ENCODE assay signal across 1 cellular context in the genomic region with DNA sequence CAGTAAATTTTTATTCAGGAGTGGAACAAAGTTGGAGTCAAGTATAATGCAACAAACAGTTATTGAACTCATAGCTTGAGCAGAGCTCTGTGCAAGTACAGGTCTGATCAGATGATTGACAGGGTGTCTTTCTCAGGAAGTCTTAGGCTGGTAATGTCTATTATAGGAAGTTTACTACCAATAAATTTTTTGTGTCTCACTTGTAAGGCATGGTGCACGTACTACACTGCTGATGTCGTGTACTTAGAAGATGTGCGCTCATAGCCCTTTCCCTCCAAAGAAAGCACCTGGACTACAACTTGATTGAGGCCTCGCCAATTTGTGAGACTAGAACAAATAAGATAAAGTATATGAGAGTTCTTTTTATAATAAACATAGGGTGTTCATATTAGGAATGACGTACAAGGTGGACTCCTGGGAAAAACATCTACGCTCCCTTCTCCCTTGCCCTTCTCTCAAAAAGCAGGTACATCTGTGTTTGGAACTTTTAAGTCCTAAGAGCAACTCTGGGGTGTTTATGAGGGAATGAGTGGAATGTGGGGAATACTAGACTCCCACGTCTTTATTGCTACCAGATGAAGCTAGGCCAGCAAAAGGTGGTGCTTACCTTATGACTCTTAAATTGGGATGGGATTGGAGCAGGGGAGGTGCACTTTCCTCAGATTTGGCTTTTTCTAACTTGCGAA.
TF ChIP-seq lines count a peak whose summit lies in the region.

No MANE protein-coding gene starts in this region.

TF ChIP-seq in HepG2, 621 proteins besides CTCF, POLR2A, EP300 and RAD21 (continues in another document):
- TF ChIP-seq ZNF329 (CRISPR knock-in tag; IDR thresholded peaks at IDR 0.05; ENCODE audit: low read depth): no peak
- TF ChIP-seq, protein P1, sequence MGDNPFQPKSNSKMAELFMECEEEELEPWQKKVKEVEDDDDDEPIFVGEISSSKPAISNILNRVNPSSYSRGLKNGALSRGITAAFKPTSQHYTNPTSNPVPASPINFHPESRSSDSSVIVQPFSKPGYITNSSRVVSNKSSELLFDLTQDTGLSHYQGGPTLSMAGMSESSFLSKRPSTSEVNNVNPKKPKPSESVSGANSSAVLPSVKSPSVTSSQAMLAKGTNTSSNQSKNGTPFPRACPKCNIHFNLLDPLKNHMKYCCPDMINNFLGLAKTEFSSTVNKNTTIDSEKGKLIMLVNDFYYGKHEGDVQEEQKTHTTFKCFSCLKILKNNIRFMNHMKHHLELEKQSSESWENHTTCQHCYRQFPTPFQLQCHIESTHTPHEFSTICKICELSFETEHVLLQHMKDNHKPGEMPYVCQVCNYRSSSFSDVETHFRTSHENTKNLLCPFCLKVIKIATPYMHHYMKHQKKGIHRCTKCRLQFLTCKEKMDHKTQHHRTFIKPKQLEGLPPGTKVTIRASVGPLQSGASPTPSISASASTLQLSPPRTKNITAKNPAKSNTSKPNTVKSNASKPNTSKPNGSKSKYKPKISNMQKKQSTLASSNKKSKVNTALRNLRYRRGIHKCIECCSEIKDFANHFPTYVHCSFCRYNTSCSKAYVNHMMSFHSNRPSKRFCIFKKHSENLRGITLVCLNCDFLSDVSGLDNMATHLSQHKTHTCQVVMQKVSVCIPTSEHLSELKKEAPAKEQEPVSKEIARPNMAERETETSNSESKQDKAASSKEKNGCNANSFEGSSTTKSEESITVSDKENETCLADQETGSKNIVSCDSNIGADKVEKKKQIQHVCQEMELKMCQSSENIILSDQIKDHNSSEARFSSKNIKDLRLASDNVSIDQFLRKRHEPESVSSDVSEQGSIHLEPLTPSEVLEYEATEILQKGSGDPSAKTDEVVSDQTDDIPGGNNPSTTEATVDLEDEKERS (CRISPR knock-in tag; IDR thresholded peaks at IDR 0.05): no peak
- TF ChIP-seq PTBP1 (IDR thresholded peaks at IDR 0.05; ENCODE audit: low read depth, low read length, poor library complexity, severe bottlenecking): no peak
- TF ChIP-seq, protein P2, sequence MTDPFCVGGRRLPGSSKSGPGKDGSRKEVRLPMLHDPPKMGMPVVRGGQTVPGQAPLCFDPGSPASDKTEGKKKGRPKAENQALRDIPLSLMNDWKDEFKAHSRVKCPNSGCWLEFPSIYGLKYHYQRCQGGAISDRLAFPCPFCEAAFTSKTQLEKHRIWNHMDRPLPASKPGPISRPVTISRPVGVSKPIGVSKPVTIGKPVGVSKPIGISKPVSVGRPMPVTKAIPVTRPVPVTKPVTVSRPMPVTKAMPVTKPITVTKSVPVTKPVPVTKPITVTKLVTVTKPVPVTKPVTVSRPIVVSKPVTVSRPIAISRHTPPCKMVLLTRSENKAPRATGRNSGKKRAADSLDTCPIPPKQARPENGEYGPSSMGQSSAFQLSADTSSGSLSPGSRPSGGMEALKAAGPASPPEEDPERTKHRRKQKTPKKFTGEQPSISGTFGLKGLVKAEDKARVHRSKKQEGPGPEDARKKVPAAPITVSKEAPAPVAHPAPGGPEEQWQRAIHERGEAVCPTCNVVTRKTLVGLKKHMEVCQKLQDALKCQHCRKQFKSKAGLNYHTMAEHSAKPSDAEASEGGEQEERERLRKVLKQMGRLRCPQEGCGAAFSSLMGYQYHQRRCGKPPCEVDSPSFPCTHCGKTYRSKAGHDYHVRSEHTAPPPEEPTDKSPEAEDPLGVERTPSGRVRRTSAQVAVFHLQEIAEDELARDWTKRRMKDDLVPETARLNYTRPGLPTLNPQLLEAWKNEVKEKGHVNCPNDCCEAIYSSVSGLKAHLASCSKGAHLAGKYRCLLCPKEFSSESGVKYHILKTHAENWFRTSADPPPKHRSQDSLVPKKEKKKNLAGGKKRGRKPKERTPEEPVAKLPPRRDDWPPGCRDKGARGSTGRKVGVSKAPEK (CRISPR knock-in tag; IDR thresholded peaks at IDR 0.05; ENCODE audit: borderline replicate concordance): no peak
- TF ChIP-seq ZNF317 (CRISPR knock-in tag; IDR thresholded peaks at IDR 0.05): no peak
- TF ChIP-seq, protein P3, sequence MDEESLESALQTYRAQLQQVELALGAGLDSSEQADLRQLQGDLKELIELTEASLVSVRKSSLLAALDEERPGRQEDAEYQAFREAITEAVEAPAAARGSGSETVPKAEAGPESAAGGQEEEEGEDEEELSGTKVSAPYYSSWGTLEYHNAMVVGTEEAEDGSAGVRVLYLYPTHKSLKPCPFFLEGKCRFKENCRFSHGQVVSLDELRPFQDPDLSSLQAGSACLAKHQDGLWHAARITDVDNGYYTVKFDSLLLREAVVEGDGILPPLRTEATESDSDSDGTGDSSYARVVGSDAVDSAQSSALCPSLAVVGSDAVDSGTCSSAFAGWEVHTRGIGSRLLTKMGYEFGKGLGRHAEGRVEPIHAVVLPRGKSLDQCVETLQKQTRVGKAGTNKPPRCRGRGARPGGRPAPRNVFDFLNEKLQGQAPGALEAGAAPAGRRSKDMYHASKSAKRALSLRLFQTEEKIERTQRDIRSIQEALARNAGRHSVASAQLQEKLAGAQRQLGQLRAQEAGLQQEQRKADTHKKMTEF (CRISPR knock-in tag; IDR thresholded peaks at IDR 0.05): no peak
- TF ChIP-seq ZSCAN29 (CRISPR knock-in tag; conservative IDR thresholded peaks at IDR 0.05): no peak
- 0 out of 2 replicates have a peak, but pooled peaks have one; percentile 15 for TF ChIP-seq MEIS2 (CRISPR knock-in tag; IDR thresholded peaks at IDR 0.05)
- no peak for TF ChIP-seq IKZF1 (IDR thresholded peaks at IDR 0.05)
- TF ChIP-seq MAF1 (CRISPR knock-in tag; IDR thresholded peaks at IDR 0.05; ENCODE audit: borderline replicate concordance): no peak
- peak; percentile 73 for TF ChIP-seq TEAD3 (CRISPR knock-in tag; optimal IDR thresholded peaks at IDR 0.05; ENCODE audit: borderline replicate concordance)
- TF ChIP-seq ZNF354B (CRISPR knock-in tag; IDR thresholded peaks at IDR 0.05): 0 out of 2 replicates have a peak, but pooled peaks have one; percentile 68
- no peak for TF ChIP-seq ZNF749 (CRISPR knock-in tag; IDR thresholded peaks at IDR 0.05; ENCODE audit: borderline replicate concordance)
- TF ChIP-seq DNMT3B (CRISPR knock-in tag; conservative IDR thresholded peaks at IDR 0.05): 0 out of 2 replicates have a peak, but pooled peaks have one; percentile 37
- TF ChIP-seq SNAPC2 (CRISPR knock-in tag; IDR thresholded peaks at IDR 0.05): 0 out of 2 replicates have a peak, but pooled peaks have one; percentile 54
- TF ChIP-seq, protein P4, sequence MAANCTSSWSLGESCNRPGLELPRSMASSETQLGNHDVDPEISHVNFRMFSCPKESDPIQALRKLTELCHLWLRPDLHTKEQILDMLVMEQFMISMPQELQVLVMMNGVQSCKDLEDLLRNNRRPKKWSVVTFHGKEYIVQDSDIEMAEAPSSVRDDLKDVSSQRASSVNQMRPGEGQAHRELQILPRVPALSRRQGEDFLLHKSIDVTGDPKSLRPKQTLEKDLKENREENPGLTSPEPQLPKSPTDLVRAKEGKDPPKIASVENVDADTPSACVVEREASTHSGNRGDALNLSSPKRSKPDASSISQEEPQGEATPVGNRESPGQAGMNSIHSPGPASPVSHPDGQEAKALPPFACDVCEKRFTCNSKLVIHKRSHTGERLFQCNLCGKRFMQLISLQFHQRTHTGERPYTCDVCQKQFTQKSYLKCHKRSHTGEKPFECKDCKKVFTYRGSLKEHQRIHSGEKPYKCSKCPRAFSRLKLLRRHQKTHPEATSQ (CRISPR knock-in tag; IDR thresholded peaks at IDR 0.05; ENCODE audit: borderline replicate concordance): peak; percentile 78; the same call in 1 of the 2 replicates
- TF ChIP-seq ZNF792 (CRISPR knock-in tag; IDR thresholded peaks at IDR 0.05): no peak
- TF ChIP-seq ADNP (CRISPR knock-in tag; IDR thresholded peaks at IDR 0.05): no peak
- TF ChIP-seq PAX8 (CRISPR knock-in tag; IDR thresholded peaks at IDR 0.05; ENCODE audit: borderline replicate concordance): no peak
- no peak for TF ChIP-seq CAMTA2 (CRISPR knock-in tag; IDR thresholded peaks at IDR 0.05; ENCODE audit: borderline replicate concordance)
- TF ChIP-seq RBM39 (IDR thresholded peaks at IDR 0.05; ENCODE audit: low read depth, low read length, poor library complexity, severe bottlenecking): no peak
- no peak for TF ChIP-seq JUN (CRISPR knock-in tag; IDR thresholded peaks at IDR 0.05)
- TF ChIP-seq ZNF230 (CRISPR knock-in tag; IDR thresholded peaks at IDR 0.05): no peak
- TF ChIP-seq, protein P5, sequence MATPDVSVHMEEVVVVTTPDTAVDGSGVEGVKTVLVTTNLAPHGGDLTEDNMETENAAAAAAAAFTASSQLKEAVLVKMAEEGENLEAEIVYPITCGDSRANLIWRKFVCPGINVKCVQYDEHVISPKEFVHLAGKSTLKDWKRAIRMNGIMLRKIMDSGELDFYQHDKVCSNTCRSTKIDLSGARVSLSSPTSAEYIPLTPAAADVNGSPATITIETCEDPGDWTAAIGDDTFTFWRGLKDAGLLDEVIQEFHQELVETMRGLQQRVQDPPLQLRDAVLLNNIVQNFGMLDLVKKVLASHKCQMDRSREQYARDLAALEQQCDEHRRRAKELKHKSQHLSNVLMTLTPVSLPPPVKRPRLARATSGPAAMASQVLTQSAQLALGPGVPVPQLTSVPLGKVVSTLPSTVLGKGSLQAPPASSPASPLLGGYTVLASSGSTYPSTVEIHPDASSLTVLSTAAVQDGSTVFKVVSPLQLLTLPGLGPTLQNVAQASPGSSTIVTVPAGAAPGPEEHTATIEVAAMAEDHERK (CRISPR knock-in tag; IDR thresholded peaks at IDR 0.05; ENCODE audit: low read depth): no peak
- TF ChIP-seq, protein P6, sequence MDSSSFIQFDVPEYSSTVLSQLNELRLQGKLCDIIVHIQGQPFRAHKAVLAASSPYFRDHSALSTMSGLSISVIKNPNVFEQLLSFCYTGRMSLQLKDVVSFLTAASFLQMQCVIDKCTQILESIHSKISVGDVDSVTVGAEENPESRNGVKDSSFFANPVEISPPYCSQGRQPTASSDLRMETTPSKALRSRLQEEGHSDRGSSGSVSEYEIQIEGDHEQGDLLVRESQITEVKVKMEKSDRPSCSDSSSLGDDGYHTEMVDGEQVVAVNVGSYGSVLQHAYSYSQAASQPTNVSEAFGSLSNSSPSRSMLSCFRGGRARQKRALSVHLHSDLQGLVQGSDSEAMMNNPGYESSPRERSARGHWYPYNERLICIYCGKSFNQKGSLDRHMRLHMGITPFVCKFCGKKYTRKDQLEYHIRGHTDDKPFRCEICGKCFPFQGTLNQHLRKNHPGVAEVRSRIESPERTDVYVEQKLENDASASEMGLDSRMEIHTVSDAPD (CRISPR knock-in tag; IDR thresholded peaks at IDR 0.05): peak; percentile 45; the same call in 1 of the 2 replicates
- TF ChIP-seq, protein P7, sequence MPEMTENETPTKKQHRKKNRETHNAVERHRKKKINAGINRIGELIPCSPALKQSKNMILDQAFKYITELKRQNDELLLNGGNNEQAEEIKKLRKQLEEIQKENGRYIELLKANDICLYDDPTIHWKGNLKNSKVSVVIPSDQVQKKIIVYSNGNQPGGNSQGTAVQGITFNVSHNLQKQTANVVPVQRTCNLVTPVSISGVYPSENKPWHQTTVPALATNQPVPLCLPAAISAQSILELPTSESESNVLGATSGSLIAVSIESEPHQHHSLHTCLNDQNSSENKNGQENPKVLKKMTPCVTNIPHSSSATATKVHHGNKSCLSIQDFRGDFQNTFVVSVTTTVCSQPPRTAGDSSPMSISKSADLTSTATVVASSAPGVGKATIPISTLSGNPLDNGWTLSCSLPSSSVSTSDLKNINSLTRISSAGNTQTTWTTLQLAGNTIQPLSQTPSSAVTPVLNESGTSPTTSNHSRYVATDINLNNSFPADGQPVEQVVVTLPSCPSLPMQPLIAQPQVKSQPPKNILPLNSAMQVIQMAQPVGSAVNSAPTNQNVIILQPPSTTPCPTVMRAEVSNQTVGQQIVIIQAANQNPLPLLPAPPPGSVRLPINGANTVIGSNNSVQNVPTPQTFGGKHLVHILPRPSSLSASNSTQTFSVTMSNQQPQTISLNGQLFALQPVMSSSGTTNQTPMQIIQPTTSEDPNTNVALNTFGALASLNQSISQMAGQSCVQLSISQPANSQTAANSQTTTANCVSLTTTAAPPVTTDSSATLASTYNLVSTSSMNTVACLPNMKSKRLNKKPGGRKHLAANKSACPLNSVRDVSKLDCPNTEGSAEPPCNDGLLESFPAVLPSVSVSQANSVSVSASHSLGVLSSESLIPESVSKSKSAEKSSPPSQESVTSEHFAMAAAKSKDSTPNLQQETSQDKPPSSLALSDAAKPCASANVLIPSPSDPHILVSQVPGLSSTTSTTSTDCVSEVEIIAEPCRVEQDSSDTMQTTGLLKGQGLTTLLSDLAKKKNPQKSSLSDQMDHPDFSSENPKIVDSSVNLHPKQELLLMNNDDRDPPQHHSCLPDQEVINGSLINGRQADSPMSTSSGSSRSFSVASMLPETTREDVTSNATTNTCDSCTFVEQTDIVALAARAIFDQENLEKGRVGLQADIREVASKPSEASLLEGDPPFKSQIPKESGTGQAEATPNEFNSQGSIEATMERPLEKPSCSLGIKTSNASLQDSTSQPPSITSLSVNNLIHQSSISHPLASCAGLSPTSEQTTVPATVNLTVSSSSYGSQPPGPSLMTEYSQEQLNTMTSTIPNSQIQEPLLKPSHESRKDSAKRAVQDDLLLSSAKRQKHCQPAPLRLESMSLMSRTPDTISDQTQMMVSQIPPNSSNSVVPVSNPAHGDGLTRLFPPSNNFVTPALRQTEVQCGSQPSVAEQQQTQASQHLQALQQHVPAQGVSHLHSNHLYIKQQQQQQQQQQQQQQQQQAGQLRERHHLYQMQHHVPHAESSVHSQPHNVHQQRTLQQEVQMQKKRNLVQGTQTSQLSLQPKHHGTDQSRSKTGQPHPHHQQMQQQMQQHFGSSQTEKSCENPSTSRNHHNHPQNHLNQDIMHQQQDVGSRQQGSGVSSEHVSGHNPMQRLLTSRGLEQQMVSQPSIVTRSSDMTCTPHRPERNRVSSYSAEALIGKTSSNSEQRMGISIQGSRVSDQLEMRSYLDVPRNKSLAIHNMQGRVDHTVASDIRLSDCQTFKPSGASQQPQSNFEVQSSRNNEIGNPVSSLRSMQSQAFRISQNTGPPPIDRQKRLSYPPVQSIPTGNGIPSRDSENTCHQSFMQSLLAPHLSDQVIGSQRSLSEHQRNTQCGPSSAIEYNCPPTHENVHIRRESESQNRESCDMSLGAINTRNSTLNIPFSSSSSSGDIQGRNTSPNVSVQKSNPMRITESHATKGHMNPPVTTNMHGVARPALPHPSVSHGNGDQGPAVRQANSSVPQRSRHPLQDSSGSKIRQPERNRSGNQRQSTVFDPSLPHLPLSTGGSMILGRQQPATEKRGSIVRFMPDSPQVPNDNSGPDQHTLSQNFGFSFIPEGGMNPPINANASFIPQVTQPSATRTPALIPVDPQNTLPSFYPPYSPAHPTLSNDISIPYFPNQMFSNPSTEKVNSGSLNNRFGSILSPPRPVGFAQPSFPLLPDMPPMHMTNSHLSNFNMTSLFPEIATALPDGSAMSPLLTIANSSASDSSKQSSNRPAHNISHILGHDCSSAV (CRISPR knock-in tag; IDR thresholded peaks at IDR 0.05; ENCODE audit: borderline replicate concordance): no peak
- TF ChIP-seq, protein P8, sequence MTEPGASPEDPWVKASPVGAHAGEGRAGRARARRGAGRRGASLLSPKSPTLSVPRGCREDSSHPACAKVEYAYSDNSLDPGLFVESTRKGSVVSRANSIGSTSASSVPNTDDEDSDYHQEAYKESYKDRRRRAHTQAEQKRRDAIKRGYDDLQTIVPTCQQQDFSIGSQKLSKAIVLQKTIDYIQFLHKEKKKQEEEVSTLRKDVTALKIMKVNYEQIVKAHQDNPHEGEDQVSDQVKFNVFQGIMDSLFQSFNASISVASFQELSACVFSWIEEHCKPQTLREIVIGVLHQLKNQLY (CRISPR knock-in tag; IDR thresholded peaks at IDR 0.05): no peak
- TF ChIP-seq NFIC (IDR thresholded peaks at IDR 0.05; ENCODE audit: low read length): no peak
- no peak for TF ChIP-seq ZEB1 (IDR thresholded peaks at IDR 0.05; ENCODE audit: insufficient replicate concordance, low read depth)
- no peak for TF ChIP-seq ZNF720 (CRISPR knock-in tag; IDR thresholded peaks at IDR 0.05)
- no peak for TF ChIP-seq ZNF703 (CRISPR knock-in tag; IDR thresholded peaks at IDR 0.05; ENCODE audit: borderline replicate concordance)
- TF ChIP-seq SSRP1 (CRISPR knock-in tag; IDR thresholded peaks at IDR 0.05): no peak
